Comparison of ENCODE assay signal across 1 cellular context in genomic region chr2:48617618-48618017, GRCh38.
TF ChIP-seq lines count a peak whose summit lies in the region.

Gene GTF2A1L, plus strand, starts transcription at chr2:48617856. Its CDS starts 19 bp downstream, at chr2:48617875.

TF ChIP-seq in K562, 482 proteins besides CTCF, POLR2A, EP300 and RAD21 (continued from another document):
- TF ChIP-seq ARID4B (CRISPR knock-in tag; IDR thresholded peaks at IDR 0.05) (no peak), CCAR2 (IDR thresholded peaks at IDR 0.05; ENCODE audit: low read depth, low read length) (no peak), LARP7 (IDR thresholded peaks at IDR 0.05) (no peak), KHSRP (IDR thresholded peaks at IDR 0.05) (no peak), PRDM10 (IDR thresholded peaks at IDR 0.05; ENCODE audit: partially characterized antibody) (no peak)
TF ChIP-seq in K562: peak in this region for 0.
